ENCODE assay signal across 19 cellular contexts in the genomic region with DNA sequence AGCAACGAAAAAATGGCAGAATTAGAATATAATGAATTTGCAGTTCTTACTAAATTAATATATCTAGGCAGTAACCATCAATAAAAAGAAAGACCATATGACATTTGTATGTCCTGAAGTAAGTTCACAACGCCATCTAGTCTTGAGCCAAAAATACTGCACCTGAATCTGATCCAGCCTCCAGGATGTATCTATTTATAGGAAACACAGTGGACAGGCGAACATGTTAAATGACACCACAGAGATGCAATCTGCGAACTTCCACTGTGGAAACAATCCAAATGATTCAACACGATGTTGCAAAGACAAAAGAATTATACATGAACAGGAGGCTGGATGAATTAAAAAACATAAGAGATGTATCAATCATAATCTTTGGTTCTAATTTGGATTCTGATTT.
"Had no signal": no experiment of that assay in that cellular context is flagged by ENCODE, and none has a peak within 500 bp of the region (broad histone marks: within the 10 kb centered on the region; RNA-seq: fewer than 3 reads in every experiment).

No MANE protein-coding gene starts in this region.

- H3K36me3 ChIP-seq: cardiac muscle cell, colonic mucosa, left ventricle myocardium inferior, sigmoid colon, suprapubic skin, upper lobe of left lung had no signal

- FAIRE-seq: kidney had no signal

- H3K27me3 ChIP-seq: cardiac muscle cell, colonic mucosa, hepatocyte, sigmoid colon, suprapubic skin, upper lobe of left lung had no signal

- H3K9me3 ChIP-seq: colonic mucosa, sigmoid colon, suprapubic skin had no signal

- H3K4me3 ChIP-seq: cardiac muscle cell, colonic mucosa, hepatocyte, left ventricle myocardium inferior, sigmoid colon, suprapubic skin, upper lobe of left lung had no signal

- ATAC-seq: activated CD8-positive, alpha-beta memory T cell treated with anti-CD3 and anti-CD28 coated beads, Interleukin-2, amount 10 ng/mL, durations not matched to agents 7 days and 5 days; activated T-cell treated with anti-CD3 and anti-CD28 coated beads, Interleukin-2, amount 50 U/mL, for 4 hours; stimulated activated naive CD8-positive, alpha-beta T cell treated with anti-CD3 and anti-CD28 coated beads, Interleukin-15, Interleukin-2, amounts not matched to agents 100 U/mL and 50 U/mL, for 24 hours had no signal

- DNase-seq: activated CD4-positive, alpha-beta T cell treated with anti-CD3 and anti-CD28 coated beads for 1 hour; activated CD4-positive, alpha-beta T cell treated with anti-CD3 and anti-CD28 coated beads, Interleukin-2, amount 50 U/mL, for 48 hours; activated CD8-positive, alpha-beta memory T cell treated with anti-CD3 and anti-CD28 coated beads, Interleukin-2, amount 10 ng/mL, durations not matched to agents 7 days and 5 days; activated effector memory CD4-positive, alpha-beta T cell treated with anti-CD3 and anti-CD28 coated beads, Interleukin-2, amount 50 U/mL, for 16 hours; activated T-cell treated with anti-CD3 and anti-CD28 coated beads, Interleukin-2, amount 50 U/mL, for 4 hours; colonic mucosa; effector CD8-positive, alpha-beta T cell; kidney; left ventricle myocardium inferior; sigmoid colon; stimulated activated CD4-positive, alpha-beta T cell treated with anti-CD3 and anti-CD28 coated beads, Interleukin-4, amount 100 ng/mL, for 1 hour; stimulated activated CD8-positive, alpha-beta memory T cell treated with anti-CD3 and anti-CD28 coated beads, Interleukin-4, amount 100 ng/mL, for 48 hours; stimulated activated naive CD8-positive, alpha-beta T cell treated with anti-CD3 and anti-CD28 coated beads, Interleukin-15, Interleukin-2, amounts not matched to agents 100 U/mL and 50 U/mL, for 24 hours; upper lobe of left lung had no signal

- H3K4me1 ChIP-seq: colonic mucosa, sigmoid colon, suprapubic skin, upper lobe of left lung had no signal

- H3K4me3 Mint-ChIP-seq: activated CD8-positive, alpha-beta memory T cell treated with anti-CD3 and anti-CD28 coated beads, Interleukin-2, amount 10 ng/mL, durations not matched to agents 7 days and 5 days; activated naive CD8-positive, alpha-beta T cell; activated T-cell treated with anti-CD3 and anti-CD28 coated beads, Interleukin-2, amount 50 U/mL, for 4 hours; neural crest cell had no signal

- H3K36me3 Mint-ChIP-seq: activated CD8-positive, alpha-beta memory T cell treated with anti-CD3 and anti-CD28 coated beads, Interleukin-2, amount 10 ng/mL, durations not matched to agents 7 days and 5 days; activated naive CD8-positive, alpha-beta T cell had no signal

- H3K27me3 Mint-ChIP-seq: activated CD8-positive, alpha-beta memory T cell treated with anti-CD3 and anti-CD28 coated beads, Interleukin-2, amount 10 ng/mL, durations not matched to agents 7 days and 5 days; activated naive CD8-positive, alpha-beta T cell had no signal

- H3K4me1 Mint-ChIP-seq: activated CD8-positive, alpha-beta memory T cell treated with anti-CD3 and anti-CD28 coated beads, Interleukin-2, amount 10 ng/mL, durations not matched to agents 7 days and 5 days had no signal

- H3K27ac Mint-ChIP-seq: activated CD8-positive, alpha-beta memory T cell treated with anti-CD3 and anti-CD28 coated beads, Interleukin-2, amount 10 ng/mL, durations not matched to agents 7 days and 5 days; activated naive CD8-positive, alpha-beta T cell had no signal

- H3K27ac ChIP-seq: cardiac muscle cell, colonic mucosa, hepatocyte, left ventricle myocardium inferior, sigmoid colon, suprapubic skin, upper lobe of left lung had no signal
